17 cellular contexts compared by ENCODE assay signal in genomic region chr5:168117469-168117868, GRCh38.
DNase-seq lines count a peak whose midpoint lies in the region; ATAC-seq and TF ChIP-seq lines count a peak whose summit lies in the region.
"Had no signal": no experiment of that assay in that cellular context is flagged by ENCODE, and none has a peak within 500 bp of the region (broad histone marks: within the 10 kb centered on the region; RNA-seq: fewer than 3 reads in every experiment).

No MANE protein-coding gene starts in this region.

- H3K9ac ChIP-seq in neural progenitor cell: no peak overlapping the region

- intact Hi-C loops in PC-9 (cut with micrococcal nuclease; ENCODE audit: unreplicated experiment): no loop called here

- CTCF ChIA-PET in PC-9 (lab: Charles Lee): no interaction called here

- no peak for DNase-seq in HFFc6
- DNase-seq in PC-9: peak in 1 of 2 experiments; percentile 18
- no peak for DNase-seq in neural progenitor cell (ENCODE audit: low spot score)
- DNase-seq in activated CD4-positive, alpha-beta T cell treated with anti-CD3 and anti-CD28 coated beads for 1 hour: no peak
- DNase-seq: ACHN, Calu3, HCEC 1CT, Kasumi-1, NCI-H1105 treated with DMSO at 0.1 percent for 48 hours, NCI-H446 treated with DMSO at 0.1 percent for 48 hours, NCI-H526, T-cell had no signal

- H3K4me2 ChIP-seq in PC-9 (peak overlapping the region; percentile 59), neural progenitor cell (peak overlapping the region; percentile 73)

- H3K9me3 ChIP-seq in PC-9 (ENCODE audit: insufficient read depth, low read depth) (no peaks in the 10 kb centered on the region), neural progenitor cell (ENCODE audit: low read depth) (no peaks in the 10 kb centered on the region)
- H3K9me3 ChIP-seq: SJSA1 had no signal

- no peaks in the 10 kb centered on the region for H4K20me1 ChIP-seq in PC-9 (ENCODE audit: insufficient read depth)
- H4K20me1 ChIP-seq in neural progenitor cell (ENCODE audit: low read depth): no peaks in the 10 kb centered on the region

- no peaks in the 10 kb centered on the region for H3K27me3 ChIP-seq in ACC112 (ENCODE audit: insufficient read depth, low read length)
- H3K27me3 ChIP-seq in PC-9 (ENCODE audit: insufficient read depth, low read depth): peaks cover 45% of the 10 kb centered on the region
- no peaks in the 10 kb centered on the region for H3K27me3 ChIP-seq in neural progenitor cell
- H3K27me3 ChIP-seq: SJSA1 had no signal

- H3K36me3 Mint-ChIP-seq in HFFc6 (ENCODE audit: low read depth) (no peaks in the 10 kb centered on the region), neural progenitor cell (peaks cover 10% of the 10 kb centered on the region)
- H3K36me3 Mint-ChIP-seq: T-cell had no signal

- no peaks in the 10 kb centered on the region for H3K9me2 ChIP-seq in PC-9 (ENCODE audit: insufficient read depth)

- TF ChIP-seq CTCF in HFFc6 (IDR thresholded peaks at IDR 0.05): no peak
- no peak for TF ChIP-seq CTCF in PC-9 (conservative IDR thresholded peaks at IDR 0.05)
- no peak for TF ChIP-seq CTCF in neural progenitor cell (IDR thresholded peaks at IDR 0.05)

- no peaks in the 10 kb centered on the region for H3K79me2 ChIP-seq in ACC112 (ENCODE audit: control insufficient read depth, insufficient read depth, low read length, unreplicated experiment)
- no peaks in the 10 kb centered on the region for H3K79me2 ChIP-seq in PC-9 (ENCODE audit: low read depth)
- no peaks in the 10 kb centered on the region for H3K79me2 ChIP-seq in neural progenitor cell (ENCODE audit: low read depth)

- H3K4me1 ChIP-seq in ACC112 (ENCODE audit: control insufficient read depth, insufficient read depth, low read length, unreplicated experiment) (no peaks in the 10 kb centered on the region), PC-9 (replicated peaks; ENCODE audit: insufficient read depth) (no peaks in the 10 kb centered on the region), neural progenitor cell (peaks cover 29% of the 10 kb centered on the region)
- H3K4me1 ChIP-seq: SJSA1 had no signal

- H2AFZ ChIP-seq in ACC112 (ENCODE audit: low read length, unreplicated experiment): no peak overlapping the region
- no peak overlapping the region for H2AFZ ChIP-seq in PC-9
- H2AFZ ChIP-seq in neural progenitor cell (replicated peaks): no peak overlapping the region

- ATAC-seq in HG03135 (IDR thresholded peaks at IDR 0.05; ENCODE audit: unreplicated experiment): no peak
- ATAC-seq in HG02642 (IDR thresholded peaks at IDR 0.05; ENCODE audit: poor library complexity, unreplicated experiment): no peak
- ATAC-seq: K562, T-cell had no signal

- H3K36me3 ChIP-seq in ACC112 (ENCODE audit: insufficient read depth, low read length) (no peaks in the 10 kb centered on the region), PC-9 (ENCODE audit: low read depth) (no peaks in the 10 kb centered on the region), neural progenitor cell (no peaks in the 10 kb centered on the region)
- H3K36me3 ChIP-seq: SJSA1 had no signal

- no TSS peak for BruUV-seq in PC-9 (replicated peaks; lab: Mats Ljungman, UMichigan)

- H3F3A ChIP-seq in PC-9 (ENCODE audit: insufficient read depth, low read depth) (no peaks in the 10 kb centered on the region), neural progenitor cell (ENCODE audit: low read depth) (peaks cover 43% of the 10 kb centered on the region)

- H3K4me1 Mint-ChIP-seq in HFFc6 (ENCODE audit: low read depth) (peaks cover 49% of the 10 kb centered on the region; the same call in 1 of the 2 replicates), neural progenitor cell (peaks cover 48% of the 10 kb centered on the region)

- POLR2A ChIA-PET in PC-9 (lab: Charles Lee; ENCODE audit: unreplicated experiment): no interaction called here

- peak overlapping the region; percentile 33; the same call in 1 of the 2 replicates for H3K27ac Mint-ChIP-seq in HFFc6
- no peak overlapping the region for H3K27ac Mint-ChIP-seq in neural progenitor cell
- H3K27ac Mint-ChIP-seq: T-cell had no signal

- H3K4me3 Mint-ChIP-seq in HFFc6: peak overlapping the region; percentile 81
- no peak overlapping the region for H3K4me3 Mint-ChIP-seq in neural progenitor cell
- H3K4me3 Mint-ChIP-seq: T-cell had no signal

- H3K27me3 Mint-ChIP-seq in HFFc6 (ENCODE audit: insufficient read depth) (no peaks in the 10 kb centered on the region; the same call in 1 of the 2 replicates), neural progenitor cell (ENCODE audit: insufficient read depth, low read depth) (peaks cover 4% of the 10 kb centered on the region)
- H3K27me3 Mint-ChIP-seq: T-cell had no signal

- H3K27ac ChIP-seq in ACC112 (ENCODE audit: low read depth, low read length) (no peak overlapping the region), PC-9 (no peak overlapping the region), neural progenitor cell (no peak overlapping the region)
- H3K27ac ChIP-seq: SJSA1 had no signal

- H3K9me3 Mint-ChIP-seq in HFFc6: no peaks in the 10 kb centered on the region
- H3K9me3 Mint-ChIP-seq in neural progenitor cell: peaks cover 2% of the 10 kb centered on the region

- peak overlapping the region; percentile 35; the same call in 1 of the 2 replicates for H3K4me3 ChIP-seq in ACC112 (ENCODE audit: low read depth, low read length)
- 0 out of 2 replicates have a peak overlapping the region, but pooled peaks have one; percentile 32 for H3K4me3 ChIP-seq in PC-9
- H3K4me3 ChIP-seq in neural progenitor cell: no peak overlapping the region
- H3K4me3 ChIP-seq: K562, SJSA1 had no signal
